Comparison of ENCODE assay signal across 21 cellular contexts in genomic region chr3:14474363-14475081, GRCh38.
"Had no signal": no experiment of that assay in that cellular context is flagged by ENCODE, and none has a peak within 500 bp of the region (broad histone marks: within the 10 kb centered on the region; RNA-seq: fewer than 3 reads in every experiment).

No MANE protein-coding gene starts in this region.

- H3K4me2 ChIP-seq: SK-N-SH, smooth muscle cell had no signal

- H3K9me3 Mint-ChIP-seq: activated CD4-positive, alpha-beta memory T cell treated with anti-CD3 and anti-CD28 coated beads, Interleukin-2, amount 10 ng/mL, durations not matched to agents 7 days and 5 days; activated naive CD8-positive, alpha-beta T cell treated with anti-CD3 and anti-CD28 coated beads for 36 hours; naive thymus-derived CD4-positive, alpha-beta T cell had no signal

- ATAC-seq: left lung; mucosa of descending colon; naive thymus-derived CD4-positive, alpha-beta T cell; stimulated activated naive CD8-positive, alpha-beta T cell treated with anti-CD3 and anti-CD28 coated beads, Interleukin-15, Interleukin-2, amounts not matched to agents 100 U/mL and 50 U/mL, for 24 hours had no signal

- H3K4me1 Mint-ChIP-seq: activated naive CD8-positive, alpha-beta T cell treated with anti-CD3 and anti-CD28 coated beads for 36 hours had no signal

- H3K4me3 Mint-ChIP-seq: activated CD4-positive, alpha-beta memory T cell treated with anti-CD3 and anti-CD28 coated beads, Interleukin-2, amount 10 ng/mL, durations not matched to agents 7 days and 5 days; activated naive CD8-positive, alpha-beta T cell treated with anti-CD3 and anti-CD28 coated beads for 36 hours; naive thymus-derived CD4-positive, alpha-beta T cell had no signal

- H3K4me1 ChIP-seq: breast epithelium, suprapubic skin had no signal

- DNase-seq: activated CD4-positive, alpha-beta memory T cell treated with anti-CD3 and anti-CD28 coated beads, Interleukin-2, amount 10 ng/mL, durations not matched to agents 7 days and 5 days; activated CD8-positive, alpha-beta memory T cell treated with anti-CD3 and anti-CD28 coated beads, Interleukin-2, amount 50 U/mL, for 4 hours; activated naive CD8-positive, alpha-beta T cell treated with anti-CD3 and anti-CD28 coated beads for 36 hours; activated T-cell treated with anti-CD3 and anti-CD28 coated beads, Interleukin-2, amount 50 U/mL, for 48 hours; anterior cingulate cortex; left lung; mucosa of descending colon; naive thymus-derived CD4-positive, alpha-beta T cell; SK-N-SH; stimulated activated CD4-positive, alpha-beta T cell treated with anti-CD3 and anti-CD28 coated beads, Interleukin-4, amount 100 ng/mL, for 4 hours; stimulated activated CD8-positive, alpha-beta memory T cell treated with anti-CD3 and anti-CD28 coated beads, Interleukin-4, amount 100 ng/mL, for 48 hours; stimulated activated naive CD8-positive, alpha-beta T cell treated with anti-CD3 and anti-CD28 coated beads, Interleukin-15, Interleukin-2, amounts not matched to agents 100 U/mL and 50 U/mL, for 24 hours; T-helper 1 cell; upper lobe of left lung; WERI-Rb-1 had no signal

- H3K27me3 ChIP-seq: breast epithelium, left lung, right atrium auricular region, suprapubic skin, upper lobe of left lung had no signal

- H3K27me3 Mint-ChIP-seq: activated CD4-positive, alpha-beta memory T cell treated with anti-CD3 and anti-CD28 coated beads, Interleukin-2, amount 10 ng/mL, durations not matched to agents 7 days and 5 days; activated naive CD8-positive, alpha-beta T cell treated with anti-CD3 and anti-CD28 coated beads for 36 hours; naive thymus-derived CD4-positive, alpha-beta T cell had no signal

- H3K9me3 ChIP-seq: breast epithelium, left lung, mucosa of descending colon, right atrium auricular region, SK-N-SH, suprapubic skin, upper lobe of left lung had no signal

- FAIRE-seq: keratinocyte had no signal

- H3K27ac Mint-ChIP-seq: activated CD4-positive, alpha-beta memory T cell treated with anti-CD3 and anti-CD28 coated beads, Interleukin-2, amount 10 ng/mL, durations not matched to agents 7 days and 5 days; activated naive CD8-positive, alpha-beta T cell treated with anti-CD3 and anti-CD28 coated beads for 36 hours; naive thymus-derived CD4-positive, alpha-beta T cell had no signal

- H3K27ac ChIP-seq: breast epithelium, epithelial cell of prostate, left lung, right atrium auricular region, suprapubic skin, upper lobe of left lung, WERI-Rb-1 had no signal

- H3K9ac ChIP-seq: SK-N-SH had no signal

- H3K4me3 ChIP-seq: breast epithelium, left lung, mucosa of descending colon, right atrium auricular region, smooth muscle cell, suprapubic skin, upper lobe of left lung had no signal
